32 cellular contexts compared by ENCODE assay signal in the genomic region with DNA sequence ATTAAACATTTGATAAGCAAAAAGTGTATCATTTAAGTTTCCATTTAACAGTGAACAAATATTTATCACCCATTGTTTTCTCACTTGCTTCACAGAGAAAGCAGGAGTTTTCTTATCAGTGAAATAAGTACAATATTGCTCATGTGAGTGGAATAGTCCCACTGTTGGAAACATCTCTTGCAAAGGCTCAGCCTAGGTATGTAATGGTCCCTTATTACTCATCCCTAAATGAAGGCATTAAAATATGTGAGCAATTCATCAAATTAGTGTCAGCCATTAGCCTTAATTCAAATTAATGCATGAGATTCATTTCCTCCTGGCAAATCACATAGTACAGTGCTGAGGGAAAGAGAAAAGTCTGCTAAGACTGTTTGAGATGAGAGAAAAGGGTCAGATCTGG.
"Had no signal": no experiment of that assay in that cellular context is flagged by ENCODE, and none has a peak within 500 bp of the region (broad histone marks: within the 10 kb centered on the region; RNA-seq: fewer than 3 reads in every experiment).

No MANE protein-coding gene starts in this region.

- H3K4me3 ChIP-seq: adrenal gland, breast epithelium, cardiac muscle cell, colonic mucosa had no signal

- H3K9me3 ChIP-seq: adrenal gland, breast epithelium, colonic mucosa had no signal

- H3K27me3 ChIP-seq: adrenal gland, breast epithelium, cardiac muscle cell, colonic mucosa had no signal

- DNase-seq: activated CD4-positive, alpha-beta memory T cell treated with anti-CD3 and anti-CD28 coated beads, Interleukin-2, amount 10 ng/mL, durations not matched to agents 7 days and 5 days; activated CD4-positive, alpha-beta T cell treated with anti-CD3 and anti-CD28 coated beads for 36 hours; activated CD4-positive, alpha-beta T cell treated with anti-CD3 and anti-CD28 coated beads, Interleukin-2, amount 10 ng/mL, durations not matched to agents 24 days and 14 days; activated CD4-positive, CD25-positive, alpha-beta regulatory T cell; activated CD4-positive, CD25-positive, alpha-beta regulatory T cell treated with anti-CD3 and anti-CD28 coated beads, Interleukin-2, amount 50 U/mL, for 72 hours; activated CD8-positive, alpha-beta memory T cell treated with anti-CD3 and anti-CD28 coated beads, Interleukin-2, amount 50 U/mL, for 48 hours; activated effector memory CD4-positive, alpha-beta T cell treated with anti-CD3 and anti-CD28 coated beads, Interleukin-2, amount 50 U/mL, for 16 hours; activated naive CD4-positive, alpha-beta T cell treated with anti-CD3 and anti-CD28 coated beads for 36 hours; activated naive CD8-positive, alpha-beta T cell treated with anti-CD3 and anti-CD28 coated beads for 36 hours; activated naive CD8-positive, alpha-beta T cell treated with anti-CD3 and anti-CD28 coated beads, Interleukin-2, amount 50 U/mL, for 24 hours; activated T-cell treated with anti-CD3 and anti-CD28 coated beads, Interleukin-2, amount 50 U/mL, for 48 hours; adrenal gland; amygdala; aorta; central memory CD4-positive, alpha-beta T cell; cerebellar nuclear complex; colonic mucosa; effector CD8-positive, alpha-beta T cell; foreskin fibroblast; head of caudate nucleus; hippocampal formation had no signal

- H3K4me3 Mint-ChIP-seq: activated CD4-positive, alpha-beta memory T cell treated with anti-CD3 and anti-CD28 coated beads, Interleukin-2, amount 10 ng/mL, durations not matched to agents 7 days and 5 days; activated CD4-positive, alpha-beta T cell treated with anti-CD3 and anti-CD28 coated beads for 36 hours; activated CD4-positive, alpha-beta T cell treated with anti-CD3 and anti-CD28 coated beads, Interleukin-2, amount 10 ng/mL, durations not matched to agents 24 days and 14 days; activated naive CD4-positive, alpha-beta T cell treated with anti-CD3 and anti-CD28 coated beads for 36 hours; activated naive CD4-positive, alpha-beta T cell treated with anti-CD3 and anti-CD28 coated beads, Interleukin-2, amount 50 U/mL, for 24 hours; activated naive CD8-positive, alpha-beta T cell treated with anti-CD3 and anti-CD28 coated beads for 36 hours; activated naive CD8-positive, alpha-beta T cell treated with anti-CD3 and anti-CD28 coated beads, Interleukin-2, amount 50 U/mL, for 24 hours; activated T-helper 1 cell treated with anti-CD3 and anti-CD28 coated beads, Interleukin-12 subunit alpha, Interleukin-12 subunit beta, Interleukin-2, Interleukin-4 antibody, amounts not matched to agents 30 ng/mL and 10 ng/mL and 1 ng/mL, durations not matched to agents 14 hours and 24 hours and 36 hours; brain; T-helper 1 cell treated with Interleukin-12 subunit alpha and Interleukin-12 subunit beta and Interleukin-4 antibody, amounts not matched to agents 30 μg/mL and 1 μg/mL, for 36 hours had no signal

- H3K36me3 Mint-ChIP-seq: activated naive CD4-positive, alpha-beta T cell treated with anti-CD3 and anti-CD28 coated beads, Interleukin-2, amount 50 U/mL, for 24 hours; activated naive CD8-positive, alpha-beta T cell treated with anti-CD3 and anti-CD28 coated beads for 36 hours; brain had no signal

- H3K27me3 Mint-ChIP-seq: activated naive CD4-positive, alpha-beta T cell treated with anti-CD3 and anti-CD28 coated beads, Interleukin-2, amount 50 U/mL, for 24 hours had no signal

- H3K27ac Mint-ChIP-seq: activated CD4-positive, alpha-beta memory T cell treated with anti-CD3 and anti-CD28 coated beads, Interleukin-2, amount 10 ng/mL, durations not matched to agents 7 days and 5 days; activated CD4-positive, alpha-beta T cell treated with anti-CD3 and anti-CD28 coated beads for 36 hours; activated CD4-positive, alpha-beta T cell treated with anti-CD3 and anti-CD28 coated beads, Interleukin-2, amount 10 ng/mL, durations not matched to agents 24 days and 14 days; activated naive CD4-positive, alpha-beta T cell treated with anti-CD3 and anti-CD28 coated beads for 36 hours; activated naive CD4-positive, alpha-beta T cell treated with anti-CD3 and anti-CD28 coated beads, Interleukin-2, amount 50 U/mL, for 24 hours; activated naive CD8-positive, alpha-beta T cell treated with anti-CD3 and anti-CD28 coated beads for 36 hours; activated naive CD8-positive, alpha-beta T cell treated with anti-CD3 and anti-CD28 coated beads, Interleukin-2, amount 50 U/mL, for 24 hours; activated T-helper 1 cell treated with anti-CD3 and anti-CD28 coated beads, Interleukin-12 subunit alpha, Interleukin-12 subunit beta, Interleukin-2, Interleukin-4 antibody, amounts not matched to agents 30 ng/mL and 10 ng/mL and 1 ng/mL, durations not matched to agents 14 hours and 24 hours and 36 hours; activated T-helper 2 cell treated with anti-CD3 and anti-CD28 coated beads, Interferon-gamma antibody, Interleukin-2, Interleukin-4, amounts not matched to agents 10 μg/mL and 5 μg/mL and 100 μg/mL, durations not matched to agents 14 hours and 24 hours and 36 hours; brain; T-helper 1 cell treated with Interleukin-12 subunit alpha and Interleukin-12 subunit beta and Interleukin-4 antibody, amounts not matched to agents 30 μg/mL and 1 μg/mL, for 36 hours had no signal

- H3K36me3 ChIP-seq: adrenal gland, breast epithelium, cardiac muscle cell, colonic mucosa had no signal

- H3K9me3 Mint-ChIP-seq: activated CD4-positive, alpha-beta memory T cell treated with anti-CD3 and anti-CD28 coated beads, Interleukin-2, amount 10 ng/mL, durations not matched to agents 7 days and 5 days; activated CD4-positive, alpha-beta T cell treated with anti-CD3 and anti-CD28 coated beads, Interleukin-2, amount 10 ng/mL, durations not matched to agents 24 days and 14 days; activated naive CD4-positive, alpha-beta T cell treated with anti-CD3 and anti-CD28 coated beads for 36 hours; activated naive CD4-positive, alpha-beta T cell treated with anti-CD3 and anti-CD28 coated beads, Interleukin-2, amount 50 U/mL, for 24 hours; activated naive CD8-positive, alpha-beta T cell treated with anti-CD3 and anti-CD28 coated beads for 36 hours; activated T-helper 1 cell treated with anti-CD3 and anti-CD28 coated beads, Interleukin-12 subunit alpha, Interleukin-12 subunit beta, Interleukin-2, Interleukin-4 antibody, amounts not matched to agents 30 ng/mL and 10 ng/mL and 1 ng/mL, durations not matched to agents 14 hours and 24 hours and 36 hours; brain had no signal

- FAIRE-seq: endometrium, endothelial cell of umbilical vein, frontal cortex had no signal

- H3K4me1 ChIP-seq: adrenal gland, breast epithelium, colonic mucosa had no signal

- H3K27ac ChIP-seq: adrenal gland, breast epithelium, cardiac muscle cell, colonic mucosa, epithelial cell of prostate had no signal
